In the genomic region with DNA sequence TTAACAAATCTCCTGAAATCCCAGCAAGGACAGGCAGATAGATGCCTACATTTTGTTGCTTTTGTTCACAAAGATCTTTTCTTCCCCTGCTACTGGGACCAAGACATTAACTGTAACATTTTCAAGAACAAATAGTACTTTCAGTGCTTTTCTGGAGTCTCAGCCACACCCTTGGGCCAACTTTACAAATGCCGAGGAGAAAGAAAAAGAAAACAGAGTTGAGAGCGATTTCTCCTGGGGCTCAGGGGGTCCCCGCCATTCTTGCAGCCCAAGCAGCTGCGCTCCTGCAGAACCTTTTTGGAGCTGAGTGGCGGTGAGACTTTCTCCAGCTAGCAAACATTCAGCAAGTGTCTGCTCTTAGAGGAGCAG, we compare ENCODE assay signal across 1 cellular context.
TF ChIP-seq lines count a peak whose summit lies in the region.

No MANE protein-coding gene starts in this region.

TF ChIP-seq in K562, 482 proteins besides CTCF, POLR2A, EP300 and RAD21:
- TF ChIP-seq CHD4 (IDR thresholded peaks at IDR 0.05; ENCODE audit: insufficient read depth, insufficient replicate concordance, low read depth, low read length, poor library complexity, severe bottlenecking) (no peak), PCBP2 (IDR thresholded peaks at IDR 0.05; ENCODE audit: low read depth, low read length, poor library complexity, severe bottlenecking) (no peak), FOXM1 (IDR thresholded peaks at IDR 0.05; ENCODE audit: low read depth) (no peak), FOXM1 (CRISPR knock-in tag; IDR thresholded peaks at IDR 0.05; ENCODE audit: low read depth) (no peak), CC2D1A (IDR thresholded peaks at IDR 0.05) (no peak), TGIF2 (CRISPR knock-in tag; IDR thresholded peaks at IDR 0.05) (no peak), ZNF224 (CRISPR knock-in tag; IDR thresholded peaks at IDR 0.05) (no peak), CCAR2 (IDR thresholded peaks at IDR 0.05; ENCODE audit: low read depth, low read length) (no peak), ZNF146 (CRISPR knock-in tag; IDR thresholded peaks at IDR 0.05; ENCODE audit: unreplicated experiment) (no peak), PURB (CRISPR knock-in tag; IDR thresholded peaks at IDR 0.05; ENCODE audit: low read depth) (no peak), PHB2 (IDR thresholded peaks at IDR 0.05; ENCODE audit: low read depth) (no peak), MAZ (CRISPR knock-in tag; conservative IDR thresholded peaks at IDR 0.05 in 1 of 2, IDR thresholded peaks at IDR 0.05 in 1 of 2) (no peak), HNRNPH1 (optimal IDR thresholded peaks at IDR 0.05; ENCODE audit: low read depth, low read length) (no peak)
- TF ChIP-seq, protein P1, sequence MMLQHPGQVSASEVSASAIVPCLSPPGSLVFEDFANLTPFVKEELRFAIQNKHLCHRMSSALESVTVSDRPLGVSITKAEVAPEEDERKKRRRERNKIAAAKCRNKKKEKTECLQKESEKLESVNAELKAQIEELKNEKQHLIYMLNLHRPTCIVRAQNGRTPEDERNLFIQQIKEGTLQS (IDR thresholded peaks at IDR 0.05), result no peak
- TF ChIP-seq, protein P1 (CRISPR knock-in tag; conservative IDR thresholded peaks at IDR 0.05), result no peak
- TF ChIP-seq, protein P2, sequence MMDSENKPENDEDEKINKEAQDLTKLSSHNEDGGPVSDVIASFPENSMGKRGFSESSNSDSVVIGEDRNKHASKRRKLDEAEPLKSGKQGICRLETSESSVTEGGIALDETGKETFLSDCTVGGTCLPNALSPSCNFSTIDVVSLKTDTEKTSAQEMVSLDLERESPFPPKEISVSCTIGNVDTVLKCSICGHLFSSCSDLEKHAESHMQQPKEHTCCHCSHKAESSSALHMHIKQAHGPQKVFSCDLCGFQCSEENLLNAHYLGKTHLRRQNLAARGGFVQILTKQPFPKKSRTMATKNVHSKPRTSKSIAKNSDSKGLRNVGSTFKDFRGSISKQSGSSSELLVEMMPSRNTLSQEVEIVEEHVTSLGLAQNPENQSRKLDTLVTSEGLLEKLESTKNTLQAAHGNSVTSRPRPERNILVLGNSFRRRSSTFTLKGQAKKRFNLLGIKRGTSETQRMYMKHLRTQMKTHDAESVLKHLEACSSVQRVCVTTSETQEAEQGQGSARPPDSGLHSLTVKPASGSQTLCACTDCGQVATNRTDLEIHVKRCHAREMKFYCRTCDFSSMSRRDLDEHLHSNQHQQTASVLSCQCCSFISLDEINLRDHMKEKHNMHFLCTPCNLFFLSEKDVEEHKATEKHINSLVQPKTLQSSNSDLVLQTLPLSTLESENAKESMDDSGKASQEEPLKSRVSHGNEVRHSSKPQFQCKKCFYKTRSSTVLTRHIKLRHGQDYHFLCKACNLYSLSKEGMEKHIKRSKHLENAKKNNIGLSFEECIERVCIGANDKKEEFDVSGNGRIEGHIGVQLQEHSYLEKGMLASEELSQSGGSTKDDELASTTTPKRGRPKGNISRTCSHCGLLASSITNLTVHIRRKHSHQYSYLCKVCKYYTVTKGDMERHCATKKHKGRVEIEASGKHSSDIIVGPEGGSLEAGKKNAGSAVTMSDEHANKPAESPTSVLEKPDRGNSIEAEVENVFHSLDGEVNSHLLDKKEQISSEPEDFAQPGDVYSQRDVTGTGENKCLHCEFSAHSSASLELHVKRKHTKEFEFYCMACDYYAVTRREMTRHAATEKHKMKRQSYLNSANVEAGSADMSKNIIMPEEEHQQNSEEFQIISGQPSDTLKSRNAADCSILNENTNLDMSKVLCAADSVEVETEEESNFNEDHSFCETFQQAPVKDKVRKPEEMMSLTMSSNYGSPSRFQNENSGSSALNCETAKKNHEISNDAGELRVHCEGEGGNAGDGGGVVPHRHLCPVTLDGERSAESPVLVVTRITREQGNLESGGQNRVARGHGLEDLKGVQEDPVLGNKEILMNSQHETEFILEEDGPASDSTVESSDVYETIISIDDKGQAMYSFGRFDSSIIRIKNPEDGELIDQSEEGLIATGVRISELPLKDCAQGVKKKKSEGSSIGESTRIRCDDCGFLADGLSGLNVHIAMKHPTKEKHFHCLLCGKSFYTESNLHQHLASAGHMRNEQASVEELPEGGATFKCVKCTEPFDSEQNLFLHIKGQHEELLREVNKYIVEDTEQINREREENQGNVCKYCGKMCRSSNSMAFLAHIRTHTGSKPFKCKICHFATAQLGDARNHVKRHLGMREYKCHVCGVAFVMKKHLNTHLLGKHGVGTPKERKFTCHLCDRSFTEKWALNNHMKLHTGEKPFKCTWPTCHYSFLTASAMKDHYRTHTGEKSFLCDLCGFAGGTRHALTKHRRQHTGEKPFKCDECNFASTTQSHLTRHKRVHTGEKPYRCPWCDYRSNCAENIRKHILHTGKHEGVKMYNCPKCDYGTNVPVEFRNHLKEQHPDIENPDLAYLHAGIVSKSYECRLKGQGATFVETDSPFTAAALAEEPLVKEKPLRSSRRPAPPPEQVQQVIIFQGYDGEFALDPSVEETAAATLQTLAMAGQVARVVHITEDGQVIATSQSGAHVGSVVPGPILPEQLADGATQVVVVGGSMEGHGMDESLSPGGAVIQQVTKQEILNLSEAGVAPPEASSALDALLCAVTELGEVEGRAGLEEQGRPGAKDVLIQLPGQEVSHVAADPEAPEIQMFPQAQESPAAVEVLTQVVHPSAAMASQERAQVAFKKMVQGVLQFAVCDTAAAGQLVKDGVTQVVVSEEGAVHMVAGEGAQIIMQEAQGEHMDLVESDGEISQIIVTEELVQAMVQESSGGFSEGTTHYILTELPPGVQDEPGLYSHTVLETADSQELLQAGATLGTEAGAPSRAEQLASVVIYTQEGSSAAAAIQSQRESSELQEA (IDR thresholded peaks at IDR 0.05; ENCODE audit: low read depth), result no peak
TF ChIP-seq in K562: peak in this region for 0.
